In genomic region chr2:43133336-43133707, GRCh38 we compare ENCODE assay signal across 13 cellular contexts.
A peak's percentile ranks its signal among the peaks of the same experiment; 100 is the strongest.
DNase-seq lines count a peak whose midpoint lies in the region; ATAC-seq, FAIRE-seq and TF ChIP-seq lines count a peak whose summit lies in the region.
"Had no signal": no experiment of that assay in that cellular context is flagged by ENCODE, and none has a peak within 500 bp of the region (broad histone marks: within the 10 kb centered on the region; RNA-seq: fewer than 3 reads in every experiment).

No MANE protein-coding gene starts in this region.

- no peak overlapping the region for H3K23ac ChIP-seq in H1 (ENCODE audit: insufficient read length)

- H3K4me2 ChIP-seq in SK-N-SH (no peak overlapping the region), OCI-LY3 (ENCODE audit: low read length) (0 out of 2 replicates have a peak overlapping the region, but pooled peaks have one; percentile 38), H1 (ENCODE audit: insufficient read depth in 1 of 2, low read depth in 2 of 2, low read length in 2 of 2) (no peak overlapping the region)

- no peak overlapping the region for H2AFZ ChIP-seq in SK-N-SH (ENCODE audit: low read depth)
- peak overlapping the region; percentile 94 for H2AFZ ChIP-seq in OCI-LY3 (ENCODE audit: low read depth, low read length)
- no peak overlapping the region for H2AFZ ChIP-seq in H1 (ENCODE audit: low read length)

- no peak overlapping the region for H2BK20ac ChIP-seq in H1 (ENCODE audit: low read length)

- H4K91ac ChIP-seq in H1 (replicated peaks; ENCODE audit: insufficient read length, low read length), result no peak overlapping the region

- no peak overlapping the region for H2BK12ac ChIP-seq in H1 (ENCODE audit: low read depth, low read length)

- no peaks in the 10 kb centered on the region for H3K23me2 ChIP-seq in H1 (ENCODE audit: low read depth, low read length)

- CTCF ChIA-PET in SK-N-SH (lab: Yijun Ruan, JAX), result interaction anchor here (0.8 to 1.7 kb wide), 4 partner anchors 9 to 351 kb away, joined by 3 to 6 read pairs (median 4); partner anchors contain the start of gene ZFP36L2
- CTCF ChIA-PET in H1 (lab: Charles Lee; ENCODE audit: partially characterized antibody), result interaction anchor here (0.5 to 4.5 kb wide), 14 partner anchors 28 to 409 kb away, joined by 3 to 57 read pairs (median 4); partner anchors contain the start of gene ZFP36L2

- no peak for TF ChIP-seq RAD21 in SK-N-SH (IDR thresholded peaks at IDR 0.05; ENCODE audit: low read length)
- TF ChIP-seq RAD21 in H1 (IDR thresholded peaks at IDR 0.05 in 1 of 2, conservative IDR thresholded peaks at IDR 0.05 in 1 of 2; ENCODE audit: low read depth in 2 of 2, low read length in 2 of 2), result no peak

- no peak overlapping the region for H3K4ac ChIP-seq in H1 (replicated peaks; ENCODE audit: insufficient read length, low read depth, low read length)

- H2AK5ac ChIP-seq in H1 (ENCODE audit: low read depth, low read length), result no peak overlapping the region

- H3K9ac ChIP-seq in SK-N-SH, result no peak overlapping the region
- no peak overlapping the region; the same call in 1 of the 2 replicates for H3K9ac ChIP-seq in OCI-LY3 (ENCODE audit: low read length)
- no peak overlapping the region for H3K9ac ChIP-seq in H1 (replicated peaks in 1 of 4; ENCODE audit: extremely low read depth in 1 of 4, low read depth in 3 of 4, low read length in 3 of 4)

- DNase-seq in SK-N-SH, result peak; percentile 39
- no peak for DNase-seq in H1 (ENCODE audit: low read depth in 1 of 2, low spot score in 2 of 2)
- no peak for DNase-seq in small intestine
- no peak for DNase-seq in DMS53 (lab: John Stamatoyannopoulos, UW)
- DNase-seq in NCI-H524 treated with DMSO at 0.1 percent for 48 hours (lab: John Stamatoyannopoulos, UW), result no peak
- DNase-seq: HCEC 1CT, NCI-H748 treated with DMSO at 0.1 percent for 48 hours had no signal

- H4K8ac ChIP-seq in H1 (ENCODE audit: extremely low read depth, insufficient read depth, low read length), result no peak overlapping the region

- H3K4me1 ChIP-seq in SK-N-SH (ENCODE audit: control insufficient read depth in 1 of 2, insufficient read depth in 2 of 2, low read depth in 1 of 2, low read length in 1 of 2), result peaks cover 11 to 24% of the 10 kb centered on the region in 2 experiments; a peak in 2 of 4 replicates
- peaks cover 49% of the 10 kb centered on the region for H3K4me1 ChIP-seq in OCI-LY3 (ENCODE audit: low read length)
- peaks cover 0 to 23% (median 11%) of the 10 kb centered on the region in 4 experiments; a peak in 6 of 7 replicates for H3K4me1 ChIP-seq in H1 (replicated peaks in 1 of 4; ENCODE audit: control insufficient read depth in 3 of 4, insufficient read depth in 4 of 4, low read length in 3 of 4)
- H3K4me1 ChIP-seq in small intestine (ENCODE audit: control insufficient read depth in 2 of 2, insufficient read depth in 1 of 2, low read depth in 1 of 2, low read length in 1 of 2), result peaks cover 21 to 42% of the 10 kb centered on the region in 2 donors

- no peaks in the 10 kb centered on the region for H3K79me1 ChIP-seq in H1 (ENCODE audit: low read depth, low read length)

- POLR2A ChIA-PET in SK-N-SH (lab: Yijun Ruan, JAX) (no interaction called here), H1 (lab: Charles Lee; ENCODE audit: partially characterized antibody) (interaction anchor here (1.2 to 2.5 kb wide), 3 partner anchors 32 to 94 kb away, joined by 3 to 9 read pairs (median 8); partner anchors contain the start of gene ZFP36L2)

- no peak for FAIRE-seq in H1 (lab: Jason Lieb, UNC)
- FAIRE-seq in small intestine (lab: Jason Lieb, UNC), result no peak
- FAIRE-seq: A204.1, endometrium, G401.6 had no signal

- TF ChIP-seq EP300 in SK-N-SH (IDR thresholded peaks at IDR 0.05; ENCODE audit: borderline replicate concordance in 1 of 2, low read depth in 1 of 2, low read length in 1 of 2), result no peak
- no peak for TF ChIP-seq EP300 in H1 (IDR thresholded peaks at IDR 0.05; ENCODE audit: borderline replicate concordance in 1 of 2, low read depth in 2 of 2, low read length in 2 of 2)

- H3K14ac ChIP-seq in H1 (ENCODE audit: insufficient read length), result no peak overlapping the region

- no peak for ATAC-seq in SK-N-SH treated with all-trans-retinoic acid at 6 μM for 48 hours
- no peak for ATAC-seq in GM19452 (IDR thresholded peaks at IDR 0.05; ENCODE audit: unreplicated experiment)

- no peak for TF ChIP-seq POLR2A in H1 (IDR thresholded peaks at IDR 0.05; ENCODE audit: control extremely low read depth in 1 of 2, low read depth in 2 of 2, low read length in 2 of 2)

- WGBS in SK-N-SH (ENCODE audit: low lambda C conversion rate), result 88% methylated on average over 3 of the region's 4 CpGs
- WGBS in H1 (ENCODE audit: extremely low coverage in 1 of 2, insufficient coverage in 1 of 2, insufficient read length in 1 of 2, insufficient replicate concordance in 2 of 2, low coverage in 1 of 2, low lambda C conversion rate in 2 of 2, missing lambda C conversion rate in 1 of 2), 2 experiments, result 93% methylated on average over 4 of the region's 4 CpGs; no CpG with 5 or more reads in 1 of the 2 experiments
- WGBS in small intestine, 3 donors, result 58 to 75% (median 66%) methylated on average over 4 of the region's 4 CpGs

- H2BK15ac ChIP-seq in H1 (ENCODE audit: low read length), result peak overlapping the region; percentile 88; the same call in 1 of the 2 replicates

- H3K79me2 ChIP-seq in SK-N-SH (ENCODE audit: insufficient read depth), result no peaks in the 10 kb centered on the region
- no peaks in the 10 kb centered on the region for H3K79me2 ChIP-seq in OCI-LY3 (ENCODE audit: low read length)
- H3K79me2 ChIP-seq in H1 (ENCODE audit: control insufficient read depth in 1 of 2, insufficient read depth in 2 of 2, low read length in 2 of 2), result no peaks in the 10 kb centered on the region

- no peaks in the 10 kb centered on the region for H3K27me3 ChIP-seq in SK-N-SH (ENCODE audit: insufficient read depth)
- H3K27me3 ChIP-seq in OCI-LY3 (ENCODE audit: low read depth, low read length), result no peaks in the 10 kb centered on the region
- no peaks in the 10 kb centered on the region for H3K27me3 ChIP-seq in H1 (replicated peaks in 1 of 4; ENCODE audit: control insufficient read depth in 3 of 4, extremely low read depth in 1 of 4, insufficient read depth in 3 of 4, low read length in 3 of 4)
- no peaks in the 10 kb centered on the region for H3K27me3 ChIP-seq in small intestine (ENCODE audit: control insufficient read depth in 2 of 2, insufficient read depth in 2 of 2, low read length in 2 of 2)

- no peak overlapping the region for H3K56ac ChIP-seq in H1 (replicated peaks; ENCODE audit: insufficient read length, low read depth, low read length)

- no peaks in the 10 kb centered on the region for H4K20me1 ChIP-seq in SK-N-SH (ENCODE audit: insufficient read depth)
- H4K20me1 ChIP-seq in OCI-LY3 (ENCODE audit: insufficient read depth, low read length), result no peaks in the 10 kb centered on the region
- no peaks in the 10 kb centered on the region for H4K20me1 ChIP-seq in H1 (replicated peaks in 1 of 2; ENCODE audit: control insufficient read depth in 1 of 2, insufficient read depth in 2 of 2, low read length in 2 of 2)

- H3K27ac ChIP-seq in SK-N-SH (ENCODE audit: low read depth in 2 of 2, low read length in 1 of 2) (no peak overlapping the region), OCI-LY3 (ENCODE audit: low read length) (no peak overlapping the region), H1 (ENCODE audit: low read depth, low read length) (no peak overlapping the region), small intestine (ENCODE audit: low read depth in 1 of 2, low read length in 1 of 2) (peak overlapping the region; percentile 91)

- TF ChIP-seq CTCF in SK-N-SH (IDR thresholded peaks at IDR 0.05) (no peak), OCI-LY3 (IDR thresholded peaks at IDR 0.05; ENCODE audit: low read depth, low read length) (no peak), H1 (IDR thresholded peaks at IDR 0.05; ENCODE audit: control extremely low read depth in 1 of 3, insufficient read depth in 1 of 3, low read depth in 1 of 3, low read length in 3 of 3) (no peak)

- H3F3A ChIP-seq in SK-N-SH (replicated peaks; ENCODE audit: insufficient read depth), result peaks cover 8% of the 10 kb centered on the region

- no peak overlapping the region for H2BK120ac ChIP-seq in H1 (replicated peaks; ENCODE audit: low read depth, low read length)

- no peak overlapping the region for H4K5ac ChIP-seq in H1 (ENCODE audit: insufficient read length, low read depth, low read length)

- H3K9me2 ChIP-seq in SK-N-SH, result no peaks in the 10 kb centered on the region

- peak overlapping the region; percentile 48; the same call in 1 of the 2 replicates for H3K18ac ChIP-seq in H1 (ENCODE audit: extremely low read depth, low read length)

- H3K4me3 ChIP-seq in SK-N-SH (ENCODE audit: low read depth in 2 of 2, low read length in 1 of 2), result no peak overlapping the region
- H3K4me3 ChIP-seq in OCI-LY3 (ENCODE audit: low read length), result no peak overlapping the region
- no peak overlapping the region for H3K4me3 ChIP-seq in H1 (ENCODE audit: extremely low read depth in 1 of 4, insufficient read depth in 2 of 4, low read depth in 3 of 4, low read length in 4 of 4)
- no peak overlapping the region for H3K4me3 ChIP-seq in small intestine (ENCODE audit: low read depth in 1 of 2, low read length in 2 of 2)

- H3K36me3 ChIP-seq in SK-N-SH (replicated peaks in 1 of 2; ENCODE audit: control insufficient read depth in 1 of 2, insufficient read depth in 2 of 2, low read length in 1 of 2) (no peaks in the 10 kb centered on the region), OCI-LY3 (replicated peaks; ENCODE audit: low read depth, low read length) (no peaks in the 10 kb centered on the region), H1 (ENCODE audit: control insufficient read depth in 2 of 4, insufficient read depth in 4 of 4, low read length in 3 of 4) (no peaks in the 10 kb centered on the region), small intestine (ENCODE audit: control insufficient read depth in 2 of 2, insufficient read depth in 2 of 2, low read length in 2 of 2) (no peaks in the 10 kb centered on the region)

- H2BK5ac ChIP-seq in H1 (ENCODE audit: low read depth, low read length), result no peak overlapping the region

- H3K9me3 ChIP-seq in SK-N-SH (no peaks in the 10 kb centered on the region), OCI-LY3 (ENCODE audit: insufficient read depth, low read length) (peaks cover 5% of the 10 kb centered on the region; the same call in 1 of the 2 replicates), H1 (ENCODE audit: insufficient read depth in 2 of 2, low read depth in 1 of 2, low read length in 1 of 2) (no peaks in the 10 kb centered on the region), small intestine (ENCODE audit: control insufficient read depth, low read depth) (no peaks in the 10 kb centered on the region)

TF ChIP-seq in SK-N-SH, 30 proteins besides CTCF, POLR2A, EP300 and RAD21 (continues in another document):
- no peak for TF ChIP-seq MXI1 (IDR thresholded peaks at IDR 0.05; ENCODE audit: low read depth, low read length)

TF ChIP-seq in SK-N-SH treated with all-trans-retinoic acid at 6 μM for 48 hours, 23 proteins besides CTCF, POLR2A, EP300 and RAD21:
- TF ChIP-seq ZNF70 (CRISPR knock-in tag; IDR thresholded peaks at IDR 0.05) (no peak), ISL1 (CRISPR knock-in tag; IDR thresholded peaks at IDR 0.05) (no peak), SNAI2 (CRISPR knock-in tag; IDR thresholded peaks at IDR 0.05) (no peak)

TF ChIP-seq in H1, 55 proteins besides CTCF, POLR2A, EP300 and RAD21:
- TF ChIP-seq SIRT6 (IDR thresholded peaks at IDR 0.05; ENCODE audit: low read length) (no peak), POU5F1 (IDR thresholded peaks at IDR 0.05; ENCODE audit: low read depth, low read length) (no peak)

Comparison
In these comparisons a context has a peak if more than half of its experiments do, and no peak if none do; other contexts are left out.
1. H3K27ac ChIP-seq: peak in small intestine (2 of 2); none in SK-N-SH (0 of 2), OCI-LY3 (single experiment) and H1 (single experiment).